In genomic region chr5:87242242-87242641, GRCh38 we compare ENCODE assay signal across 20 cellular contexts. TPM values are rescaled to one million over a fixed set of nuclear protein-coding genes. Genes with fewer than 3 reads are reported as not detected.
DNase-seq lines count a peak whose midpoint lies in the region; ATAC-seq and TF ChIP-seq lines count a peak whose summit lies in the region.
"Had no signal": no experiment of that assay in that cellular context is flagged by ENCODE, and none has a peak within 500 bp of the region (broad histone marks: within the 10 kb centered on the region; RNA-seq: fewer than 3 reads in every experiment).

No MANE protein-coding gene starts in this region.

- no peak overlapping the region for H2AK5ac ChIP-seq in mesenchymal stem cell (ENCODE audit: low read length, severe bottlenecking)

- H2BK15ac ChIP-seq in mesenchymal stem cell (ENCODE audit: low read depth, poor library complexity, severe bottlenecking) = no peak overlapping the region

- H3K4me1 ChIP-seq in ACC112 (ENCODE audit: control insufficient read depth, insufficient read depth, low read length, unreplicated experiment) (peaks cover 18% of the 10 kb centered on the region), mesenchymal stem cell (ENCODE audit: control insufficient read depth, insufficient read depth, low read depth, low read length) (no peaks in the 10 kb centered on the region), ovary (ENCODE audit: insufficient read depth) (no peaks in the 10 kb centered on the region)
- H3K4me1 ChIP-seq: adrenal gland, parathyroid adenoma had no signal

- no peak overlapping the region for H3K4me2 ChIP-seq in mesenchymal stem cell (ENCODE audit: low read length, poor library complexity, severe bottlenecking)

- H3K23ac ChIP-seq in mesenchymal stem cell (ENCODE audit: low read length in 2 of 2) = no peak overlapping the region

- H3K27ac ChIP-seq in ACC112 (ENCODE audit: low read depth, low read length) (peak overlapping the region; percentile 83), mesenchymal stem cell (ENCODE audit: low read length, poor library complexity, severe bottlenecking) (no peak overlapping the region), ovary (no peak overlapping the region)
- H3K27ac ChIP-seq: C4-2B, parathyroid adenoma had no signal

- H2BK120ac ChIP-seq in mesenchymal stem cell (ENCODE audit: low read depth, low read length) = no peak overlapping the region

- no peaks in the 10 kb centered on the region for H3K79me2 ChIP-seq in ACC112 (ENCODE audit: control insufficient read depth, insufficient read depth, low read length, unreplicated experiment)
- H3K79me2 ChIP-seq: parathyroid adenoma had no signal

- peak overlapping the region; percentile 88 for H3K9ac ChIP-seq in mesenchymal stem cell (ENCODE audit: low read length)
- H3K9ac ChIP-seq: parathyroid adenoma had no signal

- WGBS in mesenchymal stem cell = 100% methylated on average over 1 of the region's 1 CpG
- 75 to 81% (median 79%) methylated on average over 1 of the region's 1 CpG for WGBS in ovary, 3 donors

- TF ChIP-seq EP300 in ovary (IDR thresholded peaks at IDR 0.05) = no peak

- no peak overlapping the region for H3K4me3 ChIP-seq in ACC112 (ENCODE audit: low read depth, low read length)
- H3K4me3 ChIP-seq in mesenchymal stem cell (ENCODE audit: insufficient read depth in 1 of 2, low read depth in 1 of 2, low read length in 2 of 2) = no peak overlapping the region
- no peak overlapping the region for H3K4me3 ChIP-seq in ovary
- H3K4me3 ChIP-seq: adrenal gland had no signal

- H3K79me1 ChIP-seq in mesenchymal stem cell (replicated peaks; ENCODE audit: low read length, poor library complexity, severe bottlenecking) = no peaks in the 10 kb centered on the region

- no peak for TF ChIP-seq POLR2A in ovary (IDR thresholded peaks at IDR 0.05)

- H3K4ac ChIP-seq in mesenchymal stem cell (ENCODE audit: low read depth in 1 of 2, low read length in 2 of 2) = no peak overlapping the region

- no peak overlapping the region for H2AFZ ChIP-seq in ACC112 (ENCODE audit: low read length, unreplicated experiment)
- H2AFZ ChIP-seq in mesenchymal stem cell (ENCODE audit: low read depth, low read length) = no peak overlapping the region
- H2AFZ ChIP-seq: parathyroid adenoma had no signal

- H3K18ac ChIP-seq in mesenchymal stem cell (ENCODE audit: low read depth in 1 of 2, low read length in 2 of 2) = no peak overlapping the region

- H3K36me3 ChIP-seq in ACC112 (ENCODE audit: insufficient read depth, low read length) (no peaks in the 10 kb centered on the region), mesenchymal stem cell (ENCODE audit: control insufficient read depth in 1 of 2, insufficient read depth in 2 of 2, low read depth in 1 of 2, low read length in 2 of 2) (no peaks in the 10 kb centered on the region), ovary (no peaks in the 10 kb centered on the region)
- H3K36me3 ChIP-seq: adrenal gland had no signal

- no peak overlapping the region for H4K91ac ChIP-seq in mesenchymal stem cell (ENCODE audit: low read length)

- H3K27me3 ChIP-seq in ACC112 (ENCODE audit: insufficient read depth, low read length) (no peaks in the 10 kb centered on the region), mesenchymal stem cell (ENCODE audit: control insufficient read depth in 1 of 2, insufficient read depth in 1 of 2, low read length in 2 of 2) (no peaks in the 10 kb centered on the region), ovary (no peaks in the 10 kb centered on the region)
- H3K27me3 ChIP-seq: adrenal gland had no signal

- ATAC-seq in GM18511 (IDR thresholded peaks at IDR 0.05; ENCODE audit: unreplicated experiment) = peak; percentile 45
- no peak for ATAC-seq in GM19035 (IDR thresholded peaks at IDR 0.05; ENCODE audit: unreplicated experiment)
- no peak for ATAC-seq in GM19397 (IDR thresholded peaks at IDR 0.05; ENCODE audit: unreplicated experiment)
- ATAC-seq: activated CD4-positive, CD25-positive, alpha-beta regulatory T cell treated with anti-CD3 and anti-CD28 coated beads, Interleukin-2, amount 50 U/mL, for 24 hours; activated CD8-positive, alpha-beta T cell treated with anti-CD3 and anti-CD28 coated beads, Interleukin-2, amount 10 ng/mL, durations not matched to agents 7 days and 5 days; naive thymus-derived CD4-positive, alpha-beta T cell; Right ventricle myocardium inferior had no signal

- H4K8ac ChIP-seq in mesenchymal stem cell (ENCODE audit: low read length) = no peak overlapping the region

- H3K14ac ChIP-seq in mesenchymal stem cell (ENCODE audit: low read length in 2 of 2) = no peak overlapping the region

- peak; percentile 16 for DNase-seq in LHCN-M2 (ENCODE audit: low read depth)
- DNase-seq in mesenchymal stem cell = no peak
- no peak for DNase-seq in NCI-H748 treated with DMSO at 0.1 percent for 48 hours (lab: John Stamatoyannopoulos, UW)
- no peak for DNase-seq in ovary
- DNase-seq: ACHN; activated CD8-positive, alpha-beta T cell treated with anti-CD3 and anti-CD28 coated beads, Interleukin-2, amount 10 ng/mL, durations not matched to agents 7 days and 5 days; adrenal gland; mesendoderm; naive thymus-derived CD4-positive, alpha-beta T cell; NCI-H146; NCI-H446; OCI-M1 had no signal

- H2BK5ac ChIP-seq in mesenchymal stem cell (ENCODE audit: low read depth, low read length, poor library complexity, severe bottlenecking) = no peak overlapping the region

- no peak overlapping the region for H2BK12ac ChIP-seq in mesenchymal stem cell (ENCODE audit: low read length in 2 of 2)

- H3K9me3 ChIP-seq in mesenchymal stem cell (ENCODE audit: control insufficient read depth, low read length) (no peaks in the 10 kb centered on the region), ovary (no peaks in the 10 kb centered on the region)
- H3K9me3 ChIP-seq: adrenal gland had no signal

- intact Hi-C loops in ovary (cut with DNase I) = no loop called here

- TF ChIP-seq CTCF in ovary (IDR thresholded peaks at IDR 0.05) = no peak

RNA-seq across cellular contexts. Expression of gene RASA1, which starts 25.4 kb away (rescaled TPM):
- total RNA-seq in LHCN-M2 (2014; rRNA removed) (75.9 and 93.4 TPM in 2 replicates), ovary (10 to 100 TPM; 22.5 to 33.9 (median 31.1) TPM)
- polyA plus RNA-seq in LHCN-M2 (2012) = 34.4 TPM
- 28.5 TPM for polyA plus RNA-seq in mesenchymal stem cell (2013, experiment 1 of 2)
- polyA plus RNA-seq in mesenchymal stem cell (2013, experiment 2 of 2) = 30.0 TPM
- 10 to 100 TPM; 19.6 to 30.2 TPM for polyA plus RNA-seq in ovary
